3 cellular contexts compared by ENCODE assay signal in the genomic region with DNA sequence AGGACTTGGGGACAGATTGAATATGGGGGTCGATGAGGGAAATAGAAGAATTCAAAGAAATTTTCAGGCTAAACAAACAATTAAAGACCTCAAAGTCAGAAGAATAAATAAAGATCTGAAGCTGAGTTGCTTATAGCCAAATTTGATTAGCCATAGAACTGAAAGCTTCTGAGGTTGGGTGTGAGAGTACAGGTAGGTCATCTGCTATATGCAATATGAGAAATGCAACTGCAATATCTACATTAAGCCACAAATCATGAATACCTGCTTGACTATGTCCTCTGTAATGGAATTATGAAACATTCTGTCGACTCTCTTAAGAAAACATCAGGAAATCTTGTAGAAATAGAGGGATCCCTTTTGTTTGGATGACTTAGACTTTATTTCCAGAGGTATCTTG.
"Had no signal": no experiment of that assay in that cellular context is flagged by ENCODE, and none has a peak within 500 bp of the region (broad histone marks: within the 10 kb centered on the region; RNA-seq: fewer than 3 reads in every experiment).

No MANE protein-coding gene starts in this region.

- DNase-seq: GDM1, GF-D8 had no signal

- H3K4me3 ChIP-seq: GM12878 had no signal

- ATAC-seq: GM12878 had no signal
